Comparison of ENCODE assay signal across 8 cellular contexts in the genomic region with DNA sequence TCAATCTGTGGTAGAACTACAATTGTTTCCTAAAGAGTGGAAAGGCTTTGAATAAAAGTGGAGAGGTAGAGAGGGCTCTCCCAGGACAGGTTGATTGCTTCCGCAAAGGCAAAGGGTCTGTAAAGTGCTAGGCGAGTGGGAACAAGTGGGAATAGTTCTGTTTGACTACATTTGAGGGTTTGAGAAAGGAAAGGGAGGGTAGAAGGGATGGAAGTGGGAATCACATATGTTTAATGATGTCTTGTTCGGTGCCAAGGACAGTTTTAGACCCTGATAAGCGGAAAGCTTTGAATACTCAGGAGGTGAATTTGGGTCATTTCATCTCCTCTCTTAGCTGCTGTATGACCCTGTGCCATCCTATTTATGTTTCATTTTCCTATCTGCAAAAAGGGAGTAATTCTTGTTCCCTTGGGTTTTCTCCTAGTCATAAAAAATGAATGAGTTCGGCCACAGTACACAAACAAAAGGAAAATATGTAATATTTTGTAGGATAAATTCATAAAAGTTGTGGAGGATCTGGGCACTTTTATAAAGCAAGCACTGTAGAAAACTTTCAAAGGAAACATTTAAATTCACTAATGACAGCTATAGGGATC. TPM values are rescaled to one million over a fixed set of nuclear protein-coding genes. Genes with fewer than 3 reads are reported as not detected.
DNase-seq lines count a peak whose midpoint lies in the region; ATAC-seq and TF ChIP-seq lines count a peak whose summit lies in the region.

No MANE protein-coding gene starts in this region.

- peak overlapping the region in 1 of 3 donors; percentile 71 for H3K9ac ChIP-seq in skeletal muscle tissue (ENCODE audit: low read depth in 1 of 3, low read length in 3 of 3)

- H3K4me1 Mint-ChIP-seq in stimulated activated memory B cell treated with anti-CD40 and anti-IgM and Interleukin-4, amounts not matched to agents 10 μg/mL and 1 μg/mL and 100 μg/mL, for 72 hours: peaks cover 40% of the 10 kb centered on the region

- H3K27me3 ChIP-seq in RWPE2 (ENCODE audit: insufficient read depth, poor library complexity, severe bottlenecking) (no peaks in the 10 kb centered on the region), gastroesophageal sphincter (no peaks in the 10 kb centered on the region), skeletal muscle tissue (ENCODE audit: control insufficient read depth in 3 of 3, insufficient read depth in 3 of 3, low read length in 3 of 3) (no peaks in the 10 kb centered on the region)

- no peaks in the 10 kb centered on the region for H3K9me3 ChIP-seq in RWPE2 (ENCODE audit: severe bottlenecking)
- H3K9me3 ChIP-seq in gastroesophageal sphincter: no peaks in the 10 kb centered on the region
- H3K9me3 ChIP-seq in skeletal muscle tissue (ENCODE audit: control insufficient read depth in 3 of 3, low read length in 3 of 3): no peaks in the 10 kb centered on the region

- no peaks in the 10 kb centered on the region for H3K9me3 Mint-ChIP-seq in stimulated activated memory B cell treated with anti-CD40 and anti-IgM and Interleukin-4, amounts not matched to agents 10 μg/mL and 1 μg/mL and 100 μg/mL, for 72 hours

- no peak for TF ChIP-seq EP300 in gastroesophageal sphincter (IDR thresholded peaks at IDR 0.05)

- DNase-seq in NCI-H1417 (lab: John Stamatoyannopoulos, UW): peak; percentile 18 to 60 (median 60)
- no peak for DNase-seq in NCI-H1417 treated with DMSO at 0.1 percent for 48 hours (lab: John Stamatoyannopoulos, UW)
- DNase-seq in RWPE2 (ENCODE audit: low spot score): no peak
- DNase-seq in hippocampal formation (lab: John Stamatoyannopoulos, UW): no peak

- peaks cover 23% of the 10 kb centered on the region for H3K36me3 ChIP-seq in RWPE2 (ENCODE audit: low read depth)
- H3K36me3 ChIP-seq in gastroesophageal sphincter: peaks cover 0 to 9% of the 10 kb centered on the region in 2 donors
- peaks cover 5 to 13% (median 9%) of the 10 kb centered on the region in 3 donors for H3K36me3 ChIP-seq in skeletal muscle tissue (ENCODE audit: control insufficient read depth in 3 of 3, insufficient read depth in 3 of 3, low read length in 3 of 3)

- H3K4me3 Mint-ChIP-seq in stimulated activated memory B cell treated with anti-CD40 and anti-IgM and Interleukin-4, amounts not matched to agents 10 μg/mL and 1 μg/mL and 100 μg/mL, for 72 hours: no peak overlapping the region

- no peak for TF ChIP-seq CTCF in RWPE2 (IDR thresholded peaks at IDR 0.05; ENCODE audit: poor library complexity, severe bottlenecking)
- no peak for TF ChIP-seq CTCF in gastroesophageal sphincter (IDR thresholded peaks at IDR 0.05)

- H3K27ac ChIP-seq in RWPE2 (ENCODE audit: poor library complexity, severe bottlenecking) (peak overlapping the region; percentile 80), gastroesophageal sphincter (peak overlapping the region; percentile 85 to 99 (median 96)), skeletal muscle tissue (ENCODE audit: low read depth, low read length) (peak overlapping the region; percentile 94)

- 74 to 81% methylated on average over 5 of the region's 5 CpGs for WGBS in gastroesophageal sphincter (ENCODE audit: low coverage in 1 of 2), 2 donors

- ATAC-seq in RWPE2 (ENCODE audit: low read depth) (no peak), gastroesophageal sphincter (no peak), HG02840 (IDR thresholded peaks at IDR 0.05; ENCODE audit: low FRiP score, unreplicated experiment) (no peak)
- no peak for ATAC-seq in stimulated activated memory B cell treated with anti-CD40 and anti-IgM and Interleukin-4, amounts not matched to agents 10 μg/mL and 1 μg/mL and 100 μg/mL, for 72 hours

- H3K4me3 ChIP-seq in RWPE2 (ENCODE audit: severe bottlenecking) (no peak overlapping the region), gastroesophageal sphincter (no peak overlapping the region), skeletal muscle tissue (ENCODE audit: low read length in 3 of 3) (no peak overlapping the region)

- no peak overlapping the region for H3K27ac Mint-ChIP-seq in stimulated activated memory B cell treated with anti-CD40 and anti-IgM and Interleukin-4, amounts not matched to agents 10 μg/mL and 1 μg/mL and 100 μg/mL, for 72 hours

- TF ChIP-seq POLR2A in gastroesophageal sphincter (IDR thresholded peaks at IDR 0.05): no peak

- no peaks in the 10 kb centered on the region for H3K27me3 Mint-ChIP-seq in stimulated activated memory B cell treated with anti-CD40 and anti-IgM and Interleukin-4, amounts not matched to agents 10 μg/mL and 1 μg/mL and 100 μg/mL, for 72 hours

- H3K36me3 Mint-ChIP-seq in stimulated activated memory B cell treated with anti-CD40 and anti-IgM and Interleukin-4, amounts not matched to agents 10 μg/mL and 1 μg/mL and 100 μg/mL, for 72 hours: peaks cover 16% of the 10 kb centered on the region

- H3K4me1 ChIP-seq in RWPE2 (ENCODE audit: insufficient read depth, poor library complexity, severe bottlenecking): peaks cover 9% of the 10 kb centered on the region
- peaks cover 0 to 38% (median 11%) of the 10 kb centered on the region in 3 donors for H3K4me1 ChIP-seq in gastroesophageal sphincter
- H3K4me1 ChIP-seq in skeletal muscle tissue (ENCODE audit: control insufficient read depth in 3 of 3, insufficient read depth in 3 of 3, low read length in 3 of 3): peaks cover 11 to 24% (median 23%) of the 10 kb centered on the region in 3 donors

RNA-seq across cellular contexts. Expression of a gene that starts 1.7 kb away (rescaled TPM):
- total RNA-seq in gastroesophageal sphincter (10 to 100 TPM; 19.0 to 63.8 (median 21.8) TPM), skeletal muscle tissue (20.4 TPM)

Comparison
In these comparisons a context has a peak if more than half of its experiments do, and no peak if none do; other contexts are left out.
1. DNase-seq: peak in NCI-H1417 (3 of 3); none in NCI-H1417 treated with DMSO at 0.1 percent for 48 hours (single experiment), RWPE2 (single experiment) and hippocampal formation (0 of 2).
2. Peak in every context shown above with its lines, with median percentiles within 50 percentile points of each other: H3K27ac ChIP-seq.